Comparison of ENCODE assay signal across 3 cellular contexts in the genomic region with DNA sequence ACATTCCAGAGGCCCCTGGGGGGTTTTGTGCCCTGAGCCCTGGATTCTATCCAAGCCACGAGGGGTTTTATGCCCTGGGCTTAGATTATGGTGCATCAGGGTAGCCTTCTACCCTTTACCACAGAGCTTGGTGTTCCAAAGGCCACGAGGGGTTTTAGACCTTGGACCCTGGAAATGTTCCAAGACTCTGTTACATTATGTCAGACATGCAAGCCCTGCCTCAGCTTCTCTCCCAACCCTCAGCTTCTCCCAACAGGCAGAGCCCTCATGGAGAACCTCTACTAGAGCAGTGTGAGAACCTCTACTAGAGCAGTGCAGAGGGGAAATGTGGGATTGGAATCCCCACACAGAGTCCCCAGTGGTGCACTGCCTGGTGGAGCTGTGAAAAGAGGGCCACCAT. TPM values are rescaled to one million over a fixed set of nuclear protein-coding genes. Genes with fewer than 3 reads are reported as not detected.
"Had no signal": no experiment of that assay in that cellular context is flagged by ENCODE, and none has a peak within 500 bp of the region (broad histone marks: within the 10 kb centered on the region; RNA-seq: fewer than 3 reads in every experiment).

No MANE protein-coding gene starts in this region.

RNA-seq across cellular contexts. Expression of a gene that starts 10.5 kb away (rescaled TPM):
- polyA plus RNA-seq: endothelial cell of umbilical vein, fibroblast of lung, heart left ventricle had no signal
